In the genomic region with DNA sequence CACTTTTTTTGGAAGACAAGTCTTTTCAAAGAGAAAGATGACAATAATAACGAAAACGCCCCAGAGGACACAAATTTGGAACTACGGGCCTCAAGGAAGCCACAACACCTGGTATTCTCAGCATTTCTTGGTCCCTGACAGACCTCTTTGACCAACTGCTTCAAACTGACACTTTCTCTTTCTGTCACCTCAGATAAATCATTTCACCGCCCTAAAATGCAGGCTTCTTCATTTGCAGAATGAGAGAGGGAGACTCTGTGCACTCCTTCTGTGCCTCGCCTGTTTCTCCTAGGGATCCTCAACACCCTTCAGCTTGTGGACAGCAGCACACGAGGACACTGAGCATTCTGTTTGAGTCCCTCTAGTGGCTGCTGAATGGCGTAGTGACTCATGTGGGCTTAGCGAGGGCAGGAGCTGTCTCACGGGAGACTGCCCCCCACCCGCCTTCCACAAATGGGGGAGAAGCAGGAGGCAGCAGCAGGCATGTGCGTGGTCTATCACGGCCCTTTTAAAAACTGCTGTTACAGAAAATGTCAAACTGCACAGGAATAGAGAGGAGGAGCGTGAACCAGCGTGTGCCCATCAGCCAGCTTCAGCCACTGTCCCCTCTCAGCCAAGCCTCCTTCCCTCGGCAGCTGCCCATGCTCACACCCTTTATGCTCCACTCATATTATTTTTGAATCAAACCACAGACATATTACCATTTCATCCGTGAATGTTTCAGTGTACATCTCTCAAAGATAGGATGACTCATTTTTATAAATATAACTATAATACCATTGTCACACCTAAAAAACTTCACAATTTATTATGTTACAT, we compare ENCODE assay signal across 8 cellular contexts. TPM values are rescaled to one million over a fixed set of nuclear protein-coding genes. Genes with fewer than 3 reads are reported as not detected.
DNase-seq lines count a peak whose midpoint lies in the region; ATAC-seq and TF ChIP-seq lines count a peak whose summit lies in the region.

No MANE protein-coding gene starts in this region.

- no peak for TF ChIP-seq EP300 in Ishikawa (IDR thresholded peaks at IDR 0.05; ENCODE audit: borderline replicate concordance)

- peak; percentile 53; the same call in 1 of the 2 replicates for TF ChIP-seq RAD21 in Ishikawa (IDR thresholded peaks at IDR 0.05; ENCODE audit: low read depth)

- H3K9me3 Mint-ChIP-seq in activated CD4-positive, alpha-beta memory T cell treated with anti-CD3 and anti-CD28 coated beads, Interleukin-2, amount 10 ng/mL, durations not matched to agents 7 days and 5 days: no peaks in the 10 kb centered on the region
- no peaks in the 10 kb centered on the region for H3K9me3 Mint-ChIP-seq in activated CD4-positive, alpha-beta memory T cell treated with anti-CD3 and anti-CD28 coated beads for 36 hours
- H3K9me3 Mint-ChIP-seq in brain: no peaks in the 10 kb centered on the region

- CTCF ChIA-PET in activated CD4-positive, alpha-beta memory T cell treated with anti-CD3 and anti-CD28 coated beads, Interleukin-2, amount 10 ng/mL, durations not matched to agents 7 days and 5 days (lab: Charles Lee): interaction anchor here (0.8 to 2.0 kb wide), 2 partner anchors 15 to 97 kb away, joined by 3 to 7 read pairs; no protein-coding TSS in a partner anchor
- CTCF ChIA-PET in activated CD4-positive, alpha-beta memory T cell treated with anti-CD3 and anti-CD28 coated beads for 36 hours (lab: Charles Lee): interaction anchor here (0.7 to 1.9 kb wide), 3 partner anchors 10 to 377 kb away, joined by 3 to 12 read pairs (median 3); no protein-coding TSS in a partner anchor

- peak; percentile 41 to 67 for TF ChIP-seq CTCF in brain (conservative IDR thresholded peaks at IDR 0.05)
- no peak for TF ChIP-seq CTCF in omental fat pad (IDR thresholded peaks at IDR 0.05)

- H3K27ac Mint-ChIP-seq in activated CD4-positive, alpha-beta memory T cell treated with anti-CD3 and anti-CD28 coated beads, Interleukin-2, amount 10 ng/mL, durations not matched to agents 7 days and 5 days: no peak overlapping the region
- no peak overlapping the region for H3K27ac Mint-ChIP-seq in activated CD4-positive, alpha-beta memory T cell treated with anti-CD3 and anti-CD28 coated beads for 36 hours
- H3K27ac Mint-ChIP-seq in brain: peak overlapping the region in 3 of 5 experiments; percentile 16 to 91 (median 24)

- ATAC-seq in GM21786 (IDR thresholded peaks at IDR 0.05; ENCODE audit: unreplicated experiment) (peak; percentile 52), omental fat pad (ENCODE audit: low FRiP score) (no peak)

- DNase-seq in activated CD4-positive, alpha-beta memory T cell treated with anti-CD3 and anti-CD28 coated beads, Interleukin-2, amount 10 ng/mL, durations not matched to agents 7 days and 5 days: peak; percentile 16
- DNase-seq in activated CD4-positive, alpha-beta memory T cell treated with anti-CD3 and anti-CD28 coated beads for 36 hours: no peak
- DNase-seq in medulla oblongata (ENCODE audit: extremely low spot score) (peak; percentile 79), omental fat pad (ENCODE audit: low spot score) (no peak), COLO668 (lab: John Stamatoyannopoulos, UW; ENCODE audit: unreplicated experiment) (no peak)

- peaks cover 9% of the 10 kb centered on the region for H3K4me1 Mint-ChIP-seq in activated CD4-positive, alpha-beta memory T cell treated with anti-CD3 and anti-CD28 coated beads, Interleukin-2, amount 10 ng/mL, durations not matched to agents 7 days and 5 days
- no peaks in the 10 kb centered on the region for H3K4me1 Mint-ChIP-seq in activated CD4-positive, alpha-beta memory T cell treated with anti-CD3 and anti-CD28 coated beads for 36 hours (ENCODE audit: low read depth)
- H3K4me1 Mint-ChIP-seq in brain: peaks cover 16% of the 10 kb centered on the region

- H3K36me3 Mint-ChIP-seq in activated CD4-positive, alpha-beta memory T cell treated with anti-CD3 and anti-CD28 coated beads, Interleukin-2, amount 10 ng/mL, durations not matched to agents 7 days and 5 days (ENCODE audit: low read depth): no peaks in the 10 kb centered on the region
- no peaks in the 10 kb centered on the region for H3K36me3 Mint-ChIP-seq in activated CD4-positive, alpha-beta memory T cell treated with anti-CD3 and anti-CD28 coated beads for 36 hours
- H3K36me3 Mint-ChIP-seq in brain: peaks cover 27% of the 10 kb centered on the region

- POLR2A ChIA-PET in activated CD4-positive, alpha-beta memory T cell treated with anti-CD3 and anti-CD28 coated beads, Interleukin-2, amount 10 ng/mL, durations not matched to agents 7 days and 5 days (lab: Charles Lee): no interaction called here
- POLR2A ChIA-PET in activated CD4-positive, alpha-beta memory T cell treated with anti-CD3 and anti-CD28 coated beads for 36 hours (lab: Charles Lee): no interaction called here

- intact Hi-C loops in activated CD4-positive, alpha-beta memory T cell treated with anti-CD3 and anti-CD28 coated beads for 36 hours (cut with micrococcal nuclease): no loop called here

- H3K4me3 Mint-ChIP-seq in activated CD4-positive, alpha-beta memory T cell treated with anti-CD3 and anti-CD28 coated beads, Interleukin-2, amount 10 ng/mL, durations not matched to agents 7 days and 5 days: no peak overlapping the region
- H3K4me3 Mint-ChIP-seq in activated CD4-positive, alpha-beta memory T cell treated with anti-CD3 and anti-CD28 coated beads for 36 hours: no peak overlapping the region
- H3K4me3 Mint-ChIP-seq in brain: no peak overlapping the region

- H3K27me3 Mint-ChIP-seq in activated CD4-positive, alpha-beta memory T cell treated with anti-CD3 and anti-CD28 coated beads, Interleukin-2, amount 10 ng/mL, durations not matched to agents 7 days and 5 days: peaks cover 14% of the 10 kb centered on the region
- peaks cover 17% of the 10 kb centered on the region for H3K27me3 Mint-ChIP-seq in activated CD4-positive, alpha-beta memory T cell treated with anti-CD3 and anti-CD28 coated beads for 36 hours
- peaks cover 4% of the 10 kb centered on the region for H3K27me3 Mint-ChIP-seq in brain

TF ChIP-seq in Ishikawa, 13 proteins besides CTCF, POLR2A, EP300 and RAD21:
- TF ChIP-seq CREB1 (IDR thresholded peaks at IDR 0.05; ENCODE audit: low read depth): no peak
- TF ChIP-seq, protein P1, sequence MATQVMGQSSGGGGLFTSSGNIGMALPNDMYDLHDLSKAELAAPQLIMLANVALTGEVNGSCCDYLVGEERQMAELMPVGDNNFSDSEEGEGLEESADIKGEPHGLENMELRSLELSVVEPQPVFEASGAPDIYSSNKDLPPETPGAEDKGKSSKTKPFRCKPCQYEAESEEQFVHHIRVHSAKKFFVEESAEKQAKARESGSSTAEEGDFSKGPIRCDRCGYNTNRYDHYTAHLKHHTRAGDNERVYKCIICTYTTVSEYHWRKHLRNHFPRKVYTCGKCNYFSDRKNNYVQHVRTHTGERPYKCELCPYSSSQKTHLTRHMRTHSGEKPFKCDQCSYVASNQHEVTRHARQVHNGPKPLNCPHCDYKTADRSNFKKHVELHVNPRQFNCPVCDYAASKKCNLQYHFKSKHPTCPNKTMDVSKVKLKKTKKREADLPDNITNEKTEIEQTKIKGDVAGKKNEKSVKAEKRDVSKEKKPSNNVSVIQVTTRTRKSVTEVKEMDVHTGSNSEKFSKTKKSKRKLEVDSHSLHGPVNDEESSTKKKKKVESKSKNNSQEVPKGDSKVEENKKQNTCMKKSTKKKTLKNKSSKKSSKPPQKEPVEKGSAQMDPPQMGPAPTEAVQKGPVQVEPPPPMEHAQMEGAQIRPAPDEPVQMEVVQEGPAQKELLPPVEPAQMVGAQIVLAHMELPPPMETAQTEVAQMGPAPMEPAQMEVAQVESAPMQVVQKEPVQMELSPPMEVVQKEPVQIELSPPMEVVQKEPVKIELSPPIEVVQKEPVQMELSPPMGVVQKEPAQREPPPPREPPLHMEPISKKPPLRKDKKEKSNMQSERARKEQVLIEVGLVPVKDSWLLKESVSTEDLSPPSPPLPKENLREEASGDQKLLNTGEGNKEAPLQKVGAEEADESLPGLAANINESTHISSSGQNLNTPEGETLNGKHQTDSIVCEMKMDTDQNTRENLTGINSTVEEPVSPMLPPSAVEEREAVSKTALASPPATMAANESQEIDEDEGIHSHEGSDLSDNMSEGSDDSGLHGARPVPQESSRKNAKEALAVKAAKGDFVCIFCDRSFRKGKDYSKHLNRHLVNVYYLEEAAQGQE (IDR thresholded peaks at IDR 0.05; ENCODE audit: low read depth): peak; percentile 52
- TF ChIP-seq EGR1 (IDR thresholded peaks at IDR 0.05): no peak
- TF ChIP-seq TEAD4 (IDR thresholded peaks at IDR 0.05): no peak
- TF ChIP-seq, protein P2, sequence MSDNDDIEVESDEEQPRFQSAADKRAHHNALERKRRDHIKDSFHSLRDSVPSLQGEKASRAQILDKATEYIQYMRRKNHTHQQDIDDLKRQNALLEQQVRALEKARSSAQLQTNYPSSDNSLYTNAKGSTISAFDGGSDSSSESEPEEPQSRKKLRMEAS (IDR thresholded peaks at IDR 0.05): 0 out of 2 replicates have a peak, but pooled peaks have one; percentile 39

RNA-seq across cellular contexts. Expression of a gene that starts 41.4 kb away (rescaled TPM):
- total RNA-seq in activated CD4-positive, alpha-beta memory T cell treated with anti-CD3 and anti-CD28 coated beads, Interleukin-2, amount 10 ng/mL, durations not matched to agents 7 days and 5 days: 1 to 10 TPM; 1.7 to 1.8 TPM
- 1 to 10 TPM; 4.7 TPM for total RNA-seq in activated CD4-positive, alpha-beta memory T cell treated with anti-CD3 and anti-CD28 coated beads for 36 hours
- polyA plus RNA-seq in brain (ENCODE audit: insufficient read depth, low read depth, low replicate concordance): 5.5 TPM
- 10 to 100 TPM; 14.8 to 58.3 (median 30.7) TPM for total RNA-seq in omental fat pad

Comparison
In these comparisons a context has a peak if more than half of its experiments do, and no peak if none do; other contexts are left out.
1. DNase-seq: peak in activated CD4-positive, alpha-beta memory T cell treated with anti-CD3 and anti-CD28 coated beads, Interleukin-2, amount 10 ng/mL, durations not matched to agents 7 days and 5 days (single experiment) and medulla oblongata (single experiment); none in activated CD4-positive, alpha-beta memory T cell treated with anti-CD3 and anti-CD28 coated beads for 36 hours (single experiment), omental fat pad (single experiment) and COLO668 (single experiment).
2. H3K27ac Mint-ChIP-seq: peak in brain (3 of 5); none in activated CD4-positive, alpha-beta memory T cell treated with anti-CD3 and anti-CD28 coated beads, Interleukin-2, amount 10 ng/mL, durations not matched to agents 7 days and 5 days (single experiment) and activated CD4-positive, alpha-beta memory T cell treated with anti-CD3 and anti-CD28 coated beads for 36 hours (single experiment).
3. CTCF ChIP-seq: peak in brain (2 of 2); none in omental fat pad (0 of 3).